Comparison of ENCODE assay signal across 7 cellular contexts in the genomic region with DNA sequence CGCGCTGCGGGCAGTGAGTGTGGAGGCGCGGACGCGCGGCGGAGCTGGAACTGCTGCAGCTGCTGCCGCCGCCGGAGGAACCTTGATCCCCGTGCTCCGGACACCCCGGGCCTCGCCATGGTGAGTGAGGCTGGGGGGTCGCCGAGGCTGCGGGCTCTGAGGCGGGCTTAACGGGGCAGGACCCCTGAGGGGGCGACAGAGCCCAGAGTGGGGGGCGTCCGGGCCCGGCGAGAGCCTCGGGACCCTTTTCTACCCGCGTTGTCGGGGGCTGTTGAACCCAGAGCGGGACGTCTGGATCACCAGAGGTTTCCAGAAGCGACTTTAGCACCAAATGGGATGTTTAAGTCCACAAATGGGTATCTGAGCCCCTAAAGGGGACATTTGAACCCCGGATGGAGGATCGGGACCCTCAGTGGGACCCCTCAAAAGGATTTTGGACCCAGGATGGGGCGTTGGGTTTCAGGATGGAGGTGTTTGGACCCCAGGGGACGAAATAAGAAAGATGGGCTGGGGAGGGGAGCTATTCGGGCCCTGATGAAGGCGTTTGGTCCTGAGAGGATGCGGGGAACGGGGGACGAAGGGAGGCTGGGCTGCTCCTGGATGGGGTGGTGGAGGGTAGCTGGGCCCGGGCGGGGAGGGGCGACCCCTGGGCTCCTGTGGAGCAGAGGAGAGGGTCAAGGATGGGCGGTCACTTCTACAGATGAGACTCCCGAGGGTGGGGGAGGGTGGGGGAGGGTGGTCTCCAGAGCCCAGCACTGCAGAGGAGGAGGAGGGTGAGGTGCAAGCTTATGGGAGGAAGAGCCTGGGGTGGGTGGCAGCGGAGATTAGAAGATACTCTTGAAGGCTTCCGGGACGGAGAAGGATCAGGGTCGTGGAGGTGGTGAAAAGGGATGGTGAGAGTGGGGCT. TPM values are rescaled to one million over a fixed set of nuclear protein-coding genes. Genes with fewer than 3 reads are reported as not detected.
DNase-seq lines count a peak whose midpoint lies in the region; FAIRE-seq and TF ChIP-seq lines count a peak whose summit lies in the region.

A gene (plus strand): TSS at position 13 of the 907 bp plus-strand sequence. CDS start 105 bp downstream, at position 118.

- TF ChIP-seq CTCF in dorsolateral prefrontal cortex (IDR thresholded peaks at IDR 0.05 in 54 of 56, conservative IDR thresholded peaks at IDR 0.05 in 2 of 56; ENCODE audit: low read depth in 1 of 56, partially characterized antibody in 56 of 56) (peak in 4 of 56 donors; percentile 5 to 28 (median 14)), type B pancreatic cell (conservative IDR thresholded peaks at IDR 0.05) (no peak)

- H3K4me3 Mint-ChIP-seq in type B pancreatic cell: peak within 1 kb of the TSS; percentile 100

- intact Hi-C loops in dorsolateral prefrontal cortex (cut with DNase I): loop anchor here (1.0 to 5.0 kb wide), 3 partner anchors 60 to 146 kb away; a partner anchor contains a TSS

- DNase-seq in GM18507 (ENCODE audit: extremely low spot score, insufficient read length, low read depth) (no peak), NT2/D1 (ENCODE audit: low read depth, low spot score) (no peak), dorsolateral prefrontal cortex (peak in 2 of 10 donors; percentile 27 to 36), type B pancreatic cell (ENCODE audit: extremely low spot score, unreplicated experiment) (no peak), DMS114 treated with DMSO at 0.1 percent for 48 hours (lab: John Stamatoyannopoulos, UW; ENCODE audit: unreplicated experiment) (no peak), DMS 273 treated with DMSO at 0.1 percent for 48 hours (lab: John Stamatoyannopoulos, UW) (no peak)

- H3K4me1 ChIP-seq in NT2/D1 (ENCODE audit: insufficient read depth, insufficient read length) (peaks cover 4% of the 10 kb centered on the region), mesodermal cell (ENCODE audit: control insufficient read depth, insufficient read depth, low read length, poor library complexity, severe bottlenecking) (peaks cover 18% of the 10 kb centered on the region)

- H3K36me3 ChIP-seq in NT2/D1 (ENCODE audit: insufficient read depth, insufficient read length, low read length) (peaks cover 37% of the 10 kb centered on the region), mesodermal cell (ENCODE audit: control insufficient read depth, insufficient read depth, low read length) (peaks cover 38% of the 10 kb centered on the region)

- H3K4me3 ChIP-seq in NT2/D1 (ENCODE audit: insufficient read length, low read depth) (peak within 1 kb of the TSS; percentile 85), dorsolateral prefrontal cortex (peak within 1 kb of the TSS; percentile 73 to 100 (median 99)), mesodermal cell (ENCODE audit: extremely low read depth, insufficient read depth, low read length, poor library complexity, severe bottlenecking) (peak within 1 kb of the TSS; percentile 100)

- H3K27ac ChIP-seq in dorsolateral prefrontal cortex (peak within 1 kb of the TSS; percentile 89 to 100 (median 100)), mesodermal cell (ENCODE audit: low read depth, low read length, severe bottlenecking) (peak within 1 kb of the TSS; percentile 100)

- peaks cover 7% of the 10 kb centered on the region for H3K9me3 Mint-ChIP-seq in type B pancreatic cell

- peaks cover 21% of the 10 kb centered on the region for H3K4me1 Mint-ChIP-seq in type B pancreatic cell (ENCODE audit: unreplicated experiment)

- H3K36me3 Mint-ChIP-seq in type B pancreatic cell: peaks cover 5% of the 10 kb centered on the region

- H3K27me3 ChIP-seq in NT2/D1 (ENCODE audit: insufficient read depth, insufficient read length): no peaks in the 10 kb centered on the region
- H3K27me3 ChIP-seq in dorsolateral prefrontal cortex: no peaks in the 10 kb centered on the region

- H3K9me3 ChIP-seq in NT2/D1 (ENCODE audit: insufficient read depth, low read length) (no peaks in the 10 kb centered on the region; the same call in 1 of the 2 replicates), mesodermal cell (ENCODE audit: control insufficient read depth, low read length) (no peaks in the 10 kb centered on the region)

- peak; percentile 9 for FAIRE-seq in GM18507 (lab: Jason Lieb, UNC)

- H3K27ac Mint-ChIP-seq in type B pancreatic cell: peak within 1 kb of the TSS; percentile 100

- 0% methylated on average over 34 to 48 of the region's 51 CpGs for WGBS in mesodermal cell (ENCODE audit: insufficient coverage in 2 of 2), 2 experiments

- peaks cover 2% of the 10 kb centered on the region for H3K27me3 Mint-ChIP-seq in type B pancreatic cell

- peak within 1 kb of the TSS; percentile 96 for H3K9ac ChIP-seq in NT2/D1 (ENCODE audit: insufficient read length, low read depth)

RNA-seq across cellular contexts. Expression of the gene that starts here (rescaled TPM):
- total RNA-seq in dorsolateral prefrontal cortex: 1,000 to 10,000 TPM in 107 of 120 experiments, 100 to 1,000 TPM in 13; 467 to 2,124 (median 1,470) TPM
- polyA plus RNA-seq in mesodermal cell (2013, experiment 1 of 2): 332 TPM
- polyA plus RNA-seq in mesodermal cell (2013, experiment 2 of 2): 315 TPM
- 315 and 335 TPM in 2 replicates for total RNA-seq in type B pancreatic cell (ENCODE audit: low replicate concordance)
